ENCODE assay signal across 9 cellular contexts in the genomic region with DNA sequence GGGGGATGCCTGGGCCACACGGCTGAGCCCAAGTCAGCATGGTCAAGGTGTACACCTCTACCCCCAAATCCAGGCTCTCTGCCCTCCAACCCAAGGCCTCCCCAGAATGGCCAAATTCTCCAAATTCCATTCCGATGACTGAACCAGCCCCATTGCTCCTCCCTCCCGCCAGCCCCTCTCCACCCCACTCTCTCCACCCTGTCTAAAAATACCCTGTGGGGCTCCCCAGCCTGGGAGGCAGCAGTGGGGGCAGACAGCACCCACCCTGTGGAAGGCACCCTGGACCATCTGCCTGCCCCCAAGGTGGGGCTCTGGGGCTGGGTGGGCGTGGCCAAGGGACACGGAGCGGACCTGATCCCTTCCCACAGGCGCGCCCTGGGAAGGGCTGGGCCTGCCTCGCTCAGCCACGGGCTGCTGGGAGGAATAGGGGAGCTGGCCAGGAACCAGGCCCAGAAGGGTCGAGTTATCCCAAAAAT. TPM values are rescaled to one million over a fixed set of nuclear protein-coding genes. Genes with fewer than 3 reads are reported as not detected.
DNase-seq lines count a peak whose midpoint lies in the region; ATAC-seq and TF ChIP-seq lines count a peak whose summit lies in the region.
"Had no signal": no experiment of that assay in that cellular context is flagged by ENCODE, and none has a peak within 500 bp of the region (broad histone marks: within the 10 kb centered on the region; RNA-seq: fewer than 3 reads in every experiment).

No MANE protein-coding gene starts in this region.

- H3K9me2 ChIP-seq in MM.1S (replicated peaks; ENCODE audit: insufficient read depth, low read length) = no peaks in the 10 kb centered on the region

- no peak overlapping the region for H2AFZ ChIP-seq in MM.1S (ENCODE audit: low read length)

- H3K4me3 ChIP-seq in suprapubic skin = peak overlapping the region; percentile 29
- H3K4me3 ChIP-seq in MM.1S (ENCODE audit: low read length) = no peak overlapping the region

- no peaks in the 10 kb centered on the region for H4K20me1 ChIP-seq in MM.1S (ENCODE audit: insufficient read depth, low read length)

- H3K9me3 ChIP-seq in suprapubic skin (no peaks in the 10 kb centered on the region), MM.1S (replicated peaks; ENCODE audit: insufficient read depth, low read length) (no peaks in the 10 kb centered on the region)
- H3K9me3 ChIP-seq: neutrophil had no signal

- no peak for ATAC-seq in activated CD4-positive, CD25-positive, alpha-beta regulatory T cell treated with anti-CD3 and anti-CD28 coated beads, Interleukin-2, amount 50 U/mL, for 24 hours
- no peak for ATAC-seq in GM21528 (IDR thresholded peaks at IDR 0.05; ENCODE audit: low FRiP score, unreplicated experiment)
- no peak for ATAC-seq in HG03520 (IDR thresholded peaks at IDR 0.05; ENCODE audit: unreplicated experiment)

- H3F3A ChIP-seq in MM.1S (ENCODE audit: insufficient read depth, low read length) = no peaks in the 10 kb centered on the region

- no peaks in the 10 kb centered on the region for H3K9me3 Mint-ChIP-seq in MCF 10A (ENCODE audit: unreplicated experiment)

- TF ChIP-seq POLR2A in suprapubic skin (IDR thresholded peaks at IDR 0.05) = no peak

- DNase-seq in HK-2 (ENCODE audit: unreplicated experiment) = peak; percentile 58
- peak; percentile 79 for DNase-seq in MCF 10A (ENCODE audit: unreplicated experiment)
- DNase-seq in kidney glomerular epithelial cell (lab: John Stamatoyannopoulos, UW) = peak; percentile 61
- DNase-seq in suprapubic skin (ENCODE audit: low spot score in 2 of 2) = no peak
- no peak for DNase-seq in MM.1S

- H3K27me3 Mint-ChIP-seq in MCF 10A (ENCODE audit: insufficient read depth, unreplicated experiment) = no peaks in the 10 kb centered on the region

- POLR2A ChIA-PET in MCF 10A (lab: Yijun Ruan, JAX) = interaction anchor here (1.2 to 4.7 kb wide), 6 partner anchors 9 to 94 kb away, joined by 3 to 42 read pairs (median 12); a partner anchor contains a TSS

- H3K27ac Mint-ChIP-seq in MCF 10A (ENCODE audit: low read depth, unreplicated experiment) = peak overlapping the region; percentile 88

- H3K27ac ChIP-seq in suprapubic skin (peak overlapping the region; percentile 95), MM.1S (ENCODE audit: low read length) (no peak overlapping the region)
- H3K27ac ChIP-seq: neutrophil had no signal

- no peaks in the 10 kb centered on the region for H3K79me2 ChIP-seq in MM.1S (ENCODE audit: low read length)

- 29% methylated on average over 5 of the region's 11 CpGs for WGBS in suprapubic skin

- peak overlapping the region; percentile 60 for H3K4me3 Mint-ChIP-seq in MCF 10A (ENCODE audit: unreplicated experiment)

- CTCF ChIA-PET in MCF 10A (lab: Yijun Ruan, JAX) = interaction anchor here (1.0 kb wide), 1 partner anchor 187 kb away, joined by 3 read pairs; no protein-coding TSS in a partner anchor

- H3K4me1 ChIP-seq in suprapubic skin (peaks cover 62% of the 10 kb centered on the region), MM.1S (ENCODE audit: low read length) (no peaks in the 10 kb centered on the region)

- no peak for TF ChIP-seq CTCF in MCF 10A (IDR thresholded peaks at IDR 0.05; ENCODE audit: unreplicated experiment)
- no peak for TF ChIP-seq CTCF in suprapubic skin (IDR thresholded peaks at IDR 0.05)
- no peak for TF ChIP-seq CTCF in MM.1S (IDR thresholded peaks at IDR 0.05; ENCODE audit: low read length)

- peaks cover 30% of the 10 kb centered on the region for H3K4me1 Mint-ChIP-seq in MCF 10A (ENCODE audit: insufficient read depth, unreplicated experiment)

- H3K36me3 Mint-ChIP-seq in MCF 10A (ENCODE audit: insufficient read depth, unreplicated experiment) = peaks cover 6% of the 10 kb centered on the region

- no TSS peak for BruUV-seq in MCF 10A (replicated peaks; lab: Mats Ljungman, UMichigan)

- no peak overlapping the region for H3K4me2 ChIP-seq in MM.1S (ENCODE audit: low read depth, low read length)

- H3K36me3 ChIP-seq in suprapubic skin (peaks cover 18% of the 10 kb centered on the region), MM.1S (replicated peaks; ENCODE audit: insufficient read depth, low read length) (no peaks in the 10 kb centered on the region)
- H3K36me3 ChIP-seq: neutrophil had no signal

- TF ChIP-seq EP300 in suprapubic skin (IDR thresholded peaks at IDR 0.05) = no peak

- intact Hi-C loops in MCF 10A (cut with micrococcal nuclease) = loop anchor here (2.0 kb wide), 1 partner anchor 15 kb away; no protein-coding TSS in a partner anchor

- H3K27me3 ChIP-seq in suprapubic skin = no peaks in the 10 kb centered on the region
- no peaks in the 10 kb centered on the region for H3K27me3 ChIP-seq in MM.1S (replicated peaks; ENCODE audit: insufficient read depth, low read length)

- no peak overlapping the region for H3K9ac ChIP-seq in MM.1S (ENCODE audit: low read length)

RNA-seq across cellular contexts. Expression of a gene that starts 11.4 kb away (rescaled TPM):
- total RNA-seq in MCF 10A (2022) (11.1 and 13.3 TPM in 2 replicates), suprapubic skin (10 to 100 TPM; 39.0 to 55.4 (median 51.5) TPM)

RNA-seq across cellular contexts. Expression of a gene that starts 17.2 kb away (rescaled TPM):
- total RNA-seq in MCF 10A (2022) (2,403 and 2,457 TPM in 2 replicates), suprapubic skin (1,000 to 10,000 TPM; 1,092 to 2,148 (median 1,858) TPM)

RNA-seq across cellular contexts. Expression of a gene that starts 27.3 kb away (rescaled TPM):
- total RNA-seq in MCF 10A (2022) (not detected in 2 replicates), suprapubic skin (under 1 TPM in 2 of 4 donors, not detected in 2; 0.72 to 0.83 TPM)

RNA-seq across cellular contexts. Expression of a gene that starts 33.3 kb away (rescaled TPM):
- total RNA-seq in MCF 10A (2022) (12.3 and 13.3 TPM in 2 replicates), suprapubic skin (10 to 100 TPM; 20.6 to 25.6 (median 21.6) TPM)

Comparison
In these comparisons a context has a peak if more than half of its experiments do, and no peak if none do; other contexts are left out.
1. DNase-seq: peak in HK-2 (single experiment), MCF 10A (single experiment) and kidney glomerular epithelial cell (single experiment); none in suprapubic skin (0 of 2) and MM.1S (single experiment).